1 cellular context compared by ENCODE assay signal in genomic region chr19:56080669-56081401, GRCh38.
TF ChIP-seq lines count a peak whose summit lies in the region.

No MANE protein-coding gene starts in this region.

TF ChIP-seq in HepG2, 621 proteins besides CTCF, POLR2A, EP300 and RAD21 (continued from another document and continues in another):
- TF ChIP-seq ZNF318 (CRISPR knock-in tag; IDR thresholded peaks at IDR 0.05) (no peak), CAMTA2 (CRISPR knock-in tag; IDR thresholded peaks at IDR 0.05; ENCODE audit: borderline replicate concordance) (no peak), ATF3 (CRISPR knock-in tag; IDR thresholded peaks at IDR 0.05) (no peak), MBD4 (IDR thresholded peaks at IDR 0.05; ENCODE audit: borderline replicate concordance, low read length) (no peak), MEF2D (CRISPR knock-in tag; IDR thresholded peaks at IDR 0.05) (no peak), ZNF761 (CRISPR knock-in tag; conservative IDR thresholded peaks at IDR 0.05) (no peak), NR2F6 (IDR thresholded peaks at IDR 0.05) (no peak), NR2F6 (CRISPR knock-in tag; IDR thresholded peaks at IDR 0.05) (0 out of 2 replicates have a peak, but pooled peaks have one; percentile 22), SRF (IDR thresholded peaks at IDR 0.05; ENCODE audit: low read depth, low read length) (no peak), SIX1 (CRISPR knock-in tag; IDR thresholded peaks at IDR 0.05; ENCODE audit: borderline replicate concordance) (no peak), PRPF4 (IDR thresholded peaks at IDR 0.05; ENCODE audit: low read depth, low read length, poor library complexity, severe bottlenecking) (no peak), ZNF768 (CRISPR knock-in tag; IDR thresholded peaks at IDR 0.05) (peak; percentile 96), MTA1 (CRISPR knock-in tag; IDR thresholded peaks at IDR 0.05; ENCODE audit: borderline replicate concordance) (peak; percentile 30; the same call in 1 of the 2 replicates), ESRRA (CRISPR knock-in tag; IDR thresholded peaks at IDR 0.05; ENCODE audit: low read depth) (no peak), RBFOX2 (IDR thresholded peaks at IDR 0.05; ENCODE audit: low read depth, low read length) (no peak), ZBTB39 (CRISPR knock-in tag; IDR thresholded peaks at IDR 0.05) (no peak), ZMYM4 (CRISPR knock-in tag; IDR thresholded peaks at IDR 0.05) (peak; percentile 22; the same call in 1 of the 2 replicates), XBP1 (CRISPR knock-in tag; IDR thresholded peaks at IDR 0.05) (no peak), ZNF281 (CRISPR knock-in tag; IDR thresholded peaks at IDR 0.05; ENCODE audit: borderline replicate concordance) (peak; percentile 66; the same call in 1 of the 2 replicates), KMT2A (CRISPR knock-in tag; IDR thresholded peaks at IDR 0.05) (no peak), MYPOP (CRISPR knock-in tag; IDR thresholded peaks at IDR 0.05) (no peak)
- TF ChIP-seq, protein P1, sequence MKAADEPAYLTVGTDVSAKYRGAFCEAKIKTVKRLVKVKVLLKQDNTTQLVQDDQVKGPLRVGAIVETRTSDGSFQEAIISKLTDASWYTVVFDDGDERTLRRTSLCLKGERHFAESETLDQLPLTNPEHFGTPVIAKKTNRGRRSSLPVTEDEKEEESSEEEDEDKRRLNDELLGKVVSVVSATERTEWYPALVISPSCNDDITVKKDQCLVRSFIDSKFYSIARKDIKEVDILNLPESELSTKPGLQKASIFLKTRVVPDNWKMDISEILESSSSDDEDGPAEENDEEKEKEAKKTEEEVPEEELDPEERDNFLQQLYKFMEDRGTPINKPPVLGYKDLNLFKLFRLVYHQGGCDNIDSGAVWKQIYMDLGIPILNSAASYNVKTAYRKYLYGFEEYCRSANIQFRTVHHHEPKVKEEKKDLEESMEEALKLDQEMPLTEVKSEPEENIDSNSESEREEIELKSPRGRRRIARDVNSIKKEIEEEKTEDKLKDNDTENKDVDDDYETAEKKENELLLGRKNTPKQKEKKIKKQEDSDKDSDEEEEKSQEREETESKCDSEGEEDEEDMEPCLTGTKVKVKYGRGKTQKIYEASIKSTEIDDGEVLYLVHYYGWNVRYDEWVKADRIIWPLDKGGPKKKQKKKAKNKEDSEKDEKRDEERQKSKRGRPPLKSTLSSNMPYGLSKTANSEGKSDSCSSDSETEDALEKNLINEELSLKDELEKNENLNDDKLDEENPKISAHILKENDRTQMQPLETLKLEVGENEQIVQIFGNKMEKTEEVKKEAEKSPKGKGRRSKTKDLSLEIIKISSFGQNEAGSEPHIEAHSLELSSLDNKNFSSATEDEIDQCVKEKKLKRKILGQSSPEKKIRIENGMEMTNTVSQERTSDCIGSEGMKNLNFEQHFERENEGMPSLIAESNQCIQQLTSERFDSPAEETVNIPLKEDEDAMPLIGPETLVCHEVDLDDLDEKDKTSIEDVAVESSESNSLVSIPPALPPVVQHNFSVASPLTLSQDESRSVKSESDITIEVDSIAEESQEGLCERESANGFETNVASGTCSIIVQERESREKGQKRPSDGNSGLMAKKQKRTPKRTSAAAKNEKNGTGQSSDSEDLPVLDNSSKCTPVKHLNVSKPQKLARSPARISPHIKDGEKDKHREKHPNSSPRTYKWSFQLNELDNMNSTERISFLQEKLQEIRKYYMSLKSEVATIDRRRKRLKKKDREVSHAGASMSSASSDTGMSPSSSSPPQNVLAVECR (CRISPR knock-in tag; IDR thresholded peaks at IDR 0.05; ENCODE audit: borderline replicate concordance), result peak; percentile 11; the same call in 1 of the 2 replicates
- TF ChIP-seq, protein P2, sequence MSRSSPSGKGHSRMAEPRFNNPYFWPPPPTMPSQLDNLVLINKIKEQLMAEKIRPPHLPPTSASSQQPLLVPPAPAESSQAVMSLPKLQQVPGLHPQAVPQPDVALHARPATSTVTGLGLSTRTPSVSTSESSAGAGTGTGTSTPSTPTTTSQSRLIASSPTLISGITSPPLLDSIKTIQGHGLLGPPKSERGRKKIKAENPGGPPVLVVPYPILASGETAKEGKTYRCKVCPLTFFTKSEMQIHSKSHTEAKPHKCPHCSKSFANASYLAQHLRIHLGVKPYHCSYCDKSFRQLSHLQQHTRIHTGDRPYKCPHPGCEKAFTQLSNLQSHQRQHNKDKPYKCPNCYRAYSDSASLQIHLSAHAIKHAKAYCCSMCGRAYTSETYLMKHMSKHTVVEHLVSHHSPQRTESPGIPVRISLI (CRISPR knock-in tag; IDR thresholded peaks at IDR 0.05; ENCODE audit: borderline replicate concordance), result no peak
- TF ChIP-seq, protein P3, sequence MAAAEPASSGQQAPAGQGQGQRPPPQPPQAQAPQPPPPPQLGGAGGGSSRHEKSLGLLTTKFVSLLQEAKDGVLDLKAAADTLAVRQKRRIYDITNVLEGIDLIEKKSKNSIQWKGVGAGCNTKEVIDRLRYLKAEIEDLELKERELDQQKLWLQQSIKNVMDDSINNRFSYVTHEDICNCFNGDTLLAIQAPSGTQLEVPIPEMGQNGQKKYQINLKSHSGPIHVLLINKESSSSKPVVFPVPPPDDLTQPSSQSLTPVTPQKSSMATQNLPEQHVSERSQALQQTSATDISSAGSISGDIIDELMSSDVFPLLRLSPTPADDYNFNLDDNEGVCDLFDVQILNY (CRISPR knock-in tag; conservative IDR thresholded peaks at IDR 0.05), result no peak
- TF ChIP-seq, protein P4, sequence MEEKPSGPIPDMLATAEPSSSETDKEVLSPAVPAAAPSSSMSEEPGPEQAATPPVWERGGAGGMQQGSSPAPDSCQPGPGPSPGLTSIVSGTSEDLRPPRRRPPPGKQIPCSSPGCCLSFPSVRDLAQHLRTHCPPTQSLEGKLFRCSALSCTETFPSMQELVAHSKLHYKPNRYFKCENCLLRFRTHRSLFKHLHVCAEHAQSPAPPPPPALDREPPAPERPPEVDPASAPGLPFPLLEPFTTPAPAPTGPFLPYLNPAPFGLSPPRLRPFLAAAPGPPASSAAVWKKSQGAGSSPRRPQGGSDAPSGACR (CRISPR knock-in tag; IDR thresholded peaks at IDR 0.05), result no peak
- TF ChIP-seq, protein P5, sequence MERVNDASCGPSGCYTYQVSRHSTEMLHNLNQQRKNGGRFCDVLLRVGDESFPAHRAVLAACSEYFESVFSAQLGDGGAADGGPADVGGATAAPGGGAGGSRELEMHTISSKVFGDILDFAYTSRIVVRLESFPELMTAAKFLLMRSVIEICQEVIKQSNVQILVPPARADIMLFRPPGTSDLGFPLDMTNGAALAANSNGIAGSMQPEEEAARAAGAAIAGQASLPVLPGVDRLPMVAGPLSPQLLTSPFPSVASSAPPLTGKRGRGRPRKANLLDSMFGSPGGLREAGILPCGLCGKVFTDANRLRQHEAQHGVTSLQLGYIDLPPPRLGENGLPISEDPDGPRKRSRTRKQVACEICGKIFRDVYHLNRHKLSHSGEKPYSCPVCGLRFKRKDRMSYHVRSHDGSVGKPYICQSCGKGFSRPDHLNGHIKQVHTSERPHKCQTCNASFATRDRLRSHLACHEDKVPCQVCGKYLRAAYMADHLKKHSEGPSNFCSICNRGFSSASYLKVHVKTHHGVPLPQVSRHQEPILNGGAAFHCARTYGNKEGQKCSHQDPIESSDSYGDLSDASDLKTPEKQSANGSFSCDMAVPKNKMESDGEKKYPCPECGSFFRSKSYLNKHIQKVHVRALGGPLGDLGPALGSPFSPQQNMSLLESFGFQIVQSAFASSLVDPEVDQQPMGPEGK (CRISPR knock-in tag; IDR thresholded peaks at IDR 0.05), result peak; percentile 72
